Comparison of ENCODE assay signal across 20 cellular contexts in genomic region chr9:101635473-101635872, GRCh38. TPM values are rescaled to one million over a fixed set of nuclear protein-coding genes. Genes with fewer than 3 reads are reported as not detected.
DNase-seq lines count a peak whose midpoint lies in the region; ATAC-seq, FAIRE-seq and TF ChIP-seq lines count a peak whose summit lies in the region.
"Had no signal": no experiment of that assay in that cellular context is flagged by ENCODE, and none has a peak within 500 bp of the region (broad histone marks: within the 10 kb centered on the region; RNA-seq: fewer than 3 reads in every experiment).

No MANE protein-coding gene starts in this region.

- peaks cover 3 to 49% (median 29%) of the 10 kb centered on the region in 4 donors for H3K4me1 ChIP-seq in liver (ENCODE audit: control insufficient read depth in 4 of 4, insufficient read depth in 4 of 4, low read length in 3 of 4)
- H3K4me1 ChIP-seq in HepG2 (ENCODE audit: insufficient read depth, low read length): no peaks in the 10 kb centered on the region
- H3K4me1 ChIP-seq in endodermal cell (ENCODE audit: control insufficient read depth, insufficient read depth, low read length): no peaks in the 10 kb centered on the region
- H3K4me1 ChIP-seq: A549 had no signal

- H3K27me3 ChIP-seq in liver (ENCODE audit: control insufficient read depth in 4 of 4, insufficient read depth in 4 of 4, low read length in 3 of 4) (no peaks in the 10 kb centered on the region), HepG2 (ENCODE audit: control insufficient read depth in 1 of 2, insufficient read depth in 2 of 2, low read length in 2 of 2) (no peaks in the 10 kb centered on the region), endodermal cell (ENCODE audit: control insufficient read depth, insufficient read depth, low read length, poor library complexity, severe bottlenecking) (no peaks in the 10 kb centered on the region)

- peak in 1 of 2 donors; percentile 31 for TF ChIP-seq RAD21 in liver (IDR thresholded peaks at IDR 0.05)
- no peak for TF ChIP-seq RAD21 in HepG2 (CRISPR knock-in tag; IDR thresholded peaks at IDR 0.05)

- no peaks in the 10 kb centered on the region for H4K20me1 ChIP-seq in HepG2 (ENCODE audit: insufficient read depth, low read length)

- no peaks in the 10 kb centered on the region for H3K9me3 Mint-ChIP-seq in endodermal cell
- H3K9me3 Mint-ChIP-seq in immature natural killer cell: peaks cover 0 to 2% (median 0%) of the 10 kb centered on the region in 6 donors

- no peak for DNase-seq in HepG2 (ENCODE audit: low spot score)
- peak; percentile 12 for DNase-seq in NAMALWA (ENCODE audit: low spot score)
- no peak for DNase-seq in endodermal cell
- no peak for DNase-seq in immature natural killer cell
- no peak for DNase-seq in NCI-H1417 treated with DMSO at 0.1 percent for 48 hours (lab: John Stamatoyannopoulos, UW)
- DNase-seq: Calu3; CD4-positive, alpha-beta memory T cell; DMS79 treated with DMSO at 0.1 percent for 48 hours; NCI-H1436; NCI-H2029; NCI-H2171; T-helper 1 cell had no signal

- FAIRE-seq in HepG2 (lab: Jason Lieb, UNC): no peak
- FAIRE-seq: A549 had no signal

- H3K36me3 ChIP-seq in liver (ENCODE audit: control insufficient read depth in 4 of 4, insufficient read depth in 3 of 4, low read depth in 1 of 4, low read length in 3 of 4) (no peaks in the 10 kb centered on the region), HepG2 (replicated peaks in 1 of 2; ENCODE audit: control insufficient read depth in 1 of 2, insufficient read depth in 2 of 2, low read length in 2 of 2) (no peaks in the 10 kb centered on the region), endodermal cell (ENCODE audit: control insufficient read depth, insufficient read depth, low read length) (no peaks in the 10 kb centered on the region)

- H3K27ac ChIP-seq in liver (ENCODE audit: low read depth in 1 of 2, low read length in 2 of 2): no peak overlapping the region
- H3K27ac ChIP-seq in HepG2 (ENCODE audit: extremely low read length, insufficient read depth, low read length): no peak overlapping the region
- no peak overlapping the region for H3K27ac ChIP-seq in endodermal cell (ENCODE audit: low read depth, low read length)
- H3K27ac ChIP-seq: A549, KMS-11 had no signal

- H3K9ac ChIP-seq in liver (ENCODE audit: low read depth in 1 of 2, low read length in 2 of 2): no peak overlapping the region
- H3K9ac ChIP-seq in HepG2 (ENCODE audit: insufficient read depth, low read depth, low read length): no peak overlapping the region
- H3K9ac ChIP-seq in endodermal cell (ENCODE audit: extremely low read depth, low read length, poor library complexity, severe bottlenecking): no peak overlapping the region
- H3K9ac ChIP-seq: KMS-11 had no signal

- no peak for TF ChIP-seq EP300 in HepG2 (IDR thresholded peaks at IDR 0.05; ENCODE audit: low read depth in 2 of 2, low read length in 2 of 2)
- TF ChIP-seq EP300 in HepG2 (CRISPR knock-in tag; IDR thresholded peaks at IDR 0.05; ENCODE audit: borderline replicate concordance): no peak

- 97% methylated on average over 1 of the region's 1 CpG for WGBS in liver
- WGBS in HepG2 (ENCODE audit: low lambda C conversion rate): 47% methylated on average over 1 of the region's 1 CpG
- 82% methylated on average over 1 of the region's 1 CpG; no CpG with 5 or more reads in 1 of the 2 experiments for WGBS in endodermal cell (ENCODE audit: insufficient coverage in 1 of 2, insufficient read length in 1 of 2), 2 experiments

- H3K4me2 ChIP-seq in HepG2 (ENCODE audit: low read depth, low read length): no peak overlapping the region
- H3K4me2 ChIP-seq: A549, KMS-11 had no signal

- H3K36me3 Mint-ChIP-seq in endodermal cell (ENCODE audit: low read depth) (no peaks in the 10 kb centered on the region), immature natural killer cell (no peaks in the 10 kb centered on the region)
- H3K36me3 Mint-ChIP-seq: CD4-positive, alpha-beta memory T cell had no signal

- ATAC-seq in HepG2 (no peak), HG02642 (IDR thresholded peaks at IDR 0.05; ENCODE audit: poor library complexity, unreplicated experiment) (no peak)

- no peak overlapping the region for H2AFZ ChIP-seq in HepG2 (ENCODE audit: low read length)

- no peak overlapping the region for H3K27ac Mint-ChIP-seq in endodermal cell
- H3K27ac Mint-ChIP-seq in immature natural killer cell: no peak overlapping the region
- H3K27ac Mint-ChIP-seq: CD4-positive, alpha-beta memory T cell had no signal

- peaks cover 2% of the 10 kb centered on the region for H3K4me1 Mint-ChIP-seq in endodermal cell
- no peaks in the 10 kb centered on the region for H3K4me1 Mint-ChIP-seq in immature natural killer cell
- H3K4me1 Mint-ChIP-seq: CD4-positive, alpha-beta memory T cell had no signal

- H3K4me3 Mint-ChIP-seq in endodermal cell: no peak overlapping the region
- H3K4me3 Mint-ChIP-seq in immature natural killer cell: no peak overlapping the region
- H3K4me3 Mint-ChIP-seq: CD4-positive, alpha-beta memory T cell had no signal

- TF ChIP-seq POLR2A in HepG2 (IDR thresholded peaks at IDR 0.05; ENCODE audit: insufficient read depth in 1 of 2, low read depth in 2 of 2, low read length in 2 of 2): no peak

- BruUV-seq in HepG2 (replicated peaks; lab: Mats Ljungman, UMichigan): no TSS peak

- POLR2A ChIA-PET in HepG2 (lab: Yijun Ruan, JAX): no interaction called here

- intact Hi-C loops in HepG2 (cut with micrococcal nuclease; ENCODE audit: unreplicated experiment): no loop called here

- H3K27me3 Mint-ChIP-seq in endodermal cell (ENCODE audit: insufficient read depth): no peaks in the 10 kb centered on the region
- H3K27me3 Mint-ChIP-seq in immature natural killer cell (ENCODE audit: low read depth in 3 of 3): peaks cover 0 to 3% (median 0%) of the 10 kb centered on the region in 3 donors

- no peaks in the 10 kb centered on the region for H3K79me2 ChIP-seq in HepG2 (ENCODE audit: insufficient read depth, low read length)

- TF ChIP-seq CTCF in liver (IDR thresholded peaks at IDR 0.05; ENCODE audit: low read depth, low read length, missing input control): peak; percentile 14
- no peak for TF ChIP-seq CTCF in HepG2 (CRISPR knock-in tag; IDR thresholded peaks at IDR 0.05)
- peak; percentile 44 for TF ChIP-seq CTCF in endodermal cell (conservative IDR thresholded peaks at IDR 0.05)

- in situ Hi-C loops in HepG2 (cut with HindIII; ENCODE audit: extremely low pct_ligation_motif_present, low pct_unique_long_range_greater_than_20kb): no loop called here

- H3K9me3 ChIP-seq in liver (ENCODE audit: control insufficient read depth in 4 of 4, low read length in 3 of 4) (no peaks in the 10 kb centered on the region), HepG2 (ENCODE audit: low read length) (no peaks in the 10 kb centered on the region), endodermal cell (ENCODE audit: control insufficient read depth, low read length) (peaks cover 1% of the 10 kb centered on the region)
- H3K9me3 ChIP-seq: A549 had no signal

- CTCF ChIA-PET in HepG2 (lab: Yijun Ruan, JAX; ENCODE audit: low intra/inter-chr PET ratio, low total read pairs): no interaction called here

- H3K4me3 ChIP-seq in liver (ENCODE audit: low read depth in 1 of 3, low read length in 3 of 3) (no peak overlapping the region), HepG2 (replicated peaks in 1 of 3; ENCODE audit: insufficient read depth in 1 of 3, low read depth in 2 of 3, low read length in 3 of 3) (no peak overlapping the region), endodermal cell (ENCODE audit: low read length) (no peak overlapping the region)
- H3K4me3 ChIP-seq: A549 had no signal

TF ChIP-seq in liver, 16 proteins besides CTCF, POLR2A, EP300 and RAD21 (continues in another document):
- TF ChIP-seq EGR1 (IDR thresholded peaks at IDR 0.05; ENCODE audit: low read depth in 2 of 2): no peak
- TF ChIP-seq SP1 (IDR thresholded peaks at IDR 0.05): no peak

TF ChIP-seq in HepG2, 621 proteins besides CTCF, POLR2A, EP300 and RAD21 (continues in another document):
- TF ChIP-seq ZNF768 (CRISPR knock-in tag; IDR thresholded peaks at IDR 0.05) (no peak), EHMT2 (IDR thresholded peaks at IDR 0.05; ENCODE audit: borderline replicate concordance, low read depth, low read length) (no peak), NFRKB (IDR thresholded peaks at IDR 0.05) (no peak), ZFP36 (IDR thresholded peaks at IDR 0.05; ENCODE audit: borderline replicate concordance, low read depth, low read length, partially characterized antibody) (no peak), ZBTB42 (CRISPR knock-in tag; IDR thresholded peaks at IDR 0.05) (no peak), NFYB (CRISPR knock-in tag; IDR thresholded peaks at IDR 0.05) (no peak)

RNA-seq across cellular contexts. Expression of gene PPP3R2, which starts 40.7 kb away (rescaled TPM):
- under 1 TPM in 1 of 2 donors, not detected in 1; 0.08 TPM for total RNA-seq in liver
- polyA plus RNA-seq in liver: not detected
- not detected in 2 replicates for total RNA-seq in HepG2 (2016; rRNA removed; fragmentation: Illumina TruSeq; extraction: Trizol)
- not detected in 2 replicates for total RNA-seq in HepG2 (2016; cell fraction: cytosol; rRNA removed; fragmentation: Illumina TruSeq; extraction: Trizol; ENCODE audit: low read depth)
- total RNA-seq in HepG2 (2016; cell fraction: insoluble cytoplasmic fraction; rRNA removed; fragmentation: Illumina TruSeq; extraction: Trizol): not detected in 2 replicates
- not detected in 2 replicates for total RNA-seq in HepG2 (2016; cell fraction: membrane; rRNA removed; fragmentation: Illumina TruSeq; extraction: Trizol)
- total RNA-seq in HepG2 (2016; cell fraction: nucleus; rRNA removed; fragmentation: Illumina TruSeq; extraction: Trizol): not detected in 2 replicates
- polyA plus RNA-seq in HepG2 (2011; rRNA removed): not detected in 2 replicates
- not detected in 2 replicates for polyA plus RNA-seq in HepG2 (2011; cell fraction: cytosol; rRNA removed)
- polyA plus RNA-seq in HepG2 (2011; cell fraction: nucleus; rRNA removed): not detected in 2 replicates
- polyA plus RNA-seq in HepG2 (2012): not detected in 2 replicates
- not detected in 2 replicates for polyA plus RNA-seq in HepG2 (2016; cell fraction: cytosol; fragmentation: Illumina TruSeq; extraction: Trizol; ENCODE audit: low read depth)
- polyA plus RNA-seq in HepG2 (2016; cell fraction: insoluble cytoplasmic fraction; fragmentation: Illumina TruSeq; extraction: Trizol; ENCODE audit: low read depth): not detected in 2 replicates
- polyA plus RNA-seq in HepG2 (2016; cell fraction: membrane; fragmentation: Illumina TruSeq; extraction: Trizol; ENCODE audit: low read depth): not detected in 2 replicates
- not detected in 2 replicates for polyA plus RNA-seq in HepG2 (2016; cell fraction: nucleus; fragmentation: Illumina TruSeq; extraction: Trizol; ENCODE audit: insufficient read depth, low read depth)
- not detected in 2 replicates for polyA minus RNA-seq in HepG2 (2011; rRNA and poly(A)+ RNA removed; ENCODE audit: low replicate concordance)
- polyA minus RNA-seq in HepG2 (2011; cell fraction: cytosol; rRNA and poly(A)+ RNA removed): not detected in 2 replicates
- polyA minus RNA-seq in HepG2 (2011; cell fraction: nucleus; rRNA and poly(A)+ RNA removed): not detected in 2 replicates
- total RNA-seq in endodermal cell: not detected
- not detected for polyA plus RNA-seq in endodermal cell (2013, experiment 1 of 2)
- not detected for polyA plus RNA-seq in endodermal cell (2013, experiment 2 of 2)
- polyA plus RNA-seq in immature natural killer cell: not detected
- total RNA-seq: Calu3; CD4-positive, alpha-beta memory T cell; G401; M059J; OCI-LY7 had no signal
- polyA plus RNA-seq: A549; BJ; CD4-positive, alpha-beta memory T cell had no signal
